Comparison of ENCODE assay signal across 23 cellular contexts in genomic region chr18:28198588-28198987, GRCh38. TPM values are rescaled to one million over a fixed set of nuclear protein-coding genes. Genes with fewer than 3 reads are reported as not detected.
DNase-seq lines count a peak whose midpoint lies in the region; ATAC-seq and TF ChIP-seq lines count a peak whose summit lies in the region.
"Had no signal": no experiment of that assay in that cellular context is flagged by ENCODE, and none has a peak within 500 bp of the region (broad histone marks: within the 10 kb centered on the region; RNA-seq: fewer than 3 reads in every experiment).

No MANE protein-coding gene starts in this region.

- no peak for ATAC-seq in PC-3
- no peak for ATAC-seq in stimulated activated memory B cell treated with anti-CD40 and anti-IgM and Interleukin-4, amounts not matched to agents 10 μg/mL and 1 μg/mL and 100 μg/mL, for 72 hours
- ATAC-seq: CD8-positive, alpha-beta T cell; GM12878; HCT116 had no signal

- TF ChIP-seq CTCF in dorsolateral prefrontal cortex (IDR thresholded peaks at IDR 0.05 in 54 of 56, conservative IDR thresholded peaks at IDR 0.05 in 2 of 56; ENCODE audit: low read depth in 1 of 56, partially characterized antibody in 56 of 56) (no peak), PC-3 (conservative IDR thresholded peaks at IDR 0.05; ENCODE audit: low read depth, low read length) (no peak)

- H3F3A ChIP-seq in PC-3 (ENCODE audit: low read length, unreplicated experiment) = no peaks in the 10 kb centered on the region

- POLR2A ChIA-PET in PC-3 (lab: Charles Lee; ENCODE audit: unreplicated experiment) = interaction anchor here (0.7 kb wide), 1 partner anchor 13 kb away, joined by 3 read pairs; no protein-coding TSS in a partner anchor

- H3K27ac Mint-ChIP-seq in stimulated activated memory B cell treated with anti-CD40 and anti-IgM and Interleukin-4, amounts not matched to agents 10 μg/mL and 1 μg/mL and 100 μg/mL, for 72 hours = no peak overlapping the region
- H3K27ac Mint-ChIP-seq: B cell; CD4-positive, CD25-positive, alpha-beta regulatory T cell; CD8-positive, alpha-beta T cell had no signal

- H3K9me2 ChIP-seq in PC-3 (replicated peaks; ENCODE audit: low read length) = no peaks in the 10 kb centered on the region

- intact Hi-C loops in dorsolateral prefrontal cortex (cut with DNase I) (no loop called here), PC-3 (cut with micrococcal nuclease) (no loop called here)

- no peak overlapping the region for H3K9ac ChIP-seq in PC-3 (ENCODE audit: low read length)
- H3K9ac ChIP-seq: BLaER1, GM23248 had no signal

- H3K9me3 ChIP-seq in PC-3 (ENCODE audit: low read length) = no peaks in the 10 kb centered on the region
- H3K9me3 ChIP-seq: BLaER1, Caco-2 had no signal

- no peak overlapping the region for H2AFZ ChIP-seq in PC-3 (ENCODE audit: low read length)
- H2AFZ ChIP-seq: GM23248 had no signal

- peaks cover 11% of the 10 kb centered on the region; the same call in 1 of the 2 replicates for H3K4me1 ChIP-seq in PC-3 (ENCODE audit: insufficient read depth, low read length)
- H3K4me1 ChIP-seq: Caco-2 had no signal

- H4K20me1 ChIP-seq in PC-3 (ENCODE audit: low read length) = no peaks in the 10 kb centered on the region
- H4K20me1 ChIP-seq: BLaER1 had no signal

- H3K4me3 Mint-ChIP-seq in stimulated activated memory B cell treated with anti-CD40 and anti-IgM and Interleukin-4, amounts not matched to agents 10 μg/mL and 1 μg/mL and 100 μg/mL, for 72 hours = no peak overlapping the region
- H3K4me3 Mint-ChIP-seq: B cell; CD4-positive, CD25-positive, alpha-beta regulatory T cell; CD8-positive, alpha-beta T cell had no signal

- peaks cover 3% of the 10 kb centered on the region for H3K9me3 Mint-ChIP-seq in stimulated activated memory B cell treated with anti-CD40 and anti-IgM and Interleukin-4, amounts not matched to agents 10 μg/mL and 1 μg/mL and 100 μg/mL, for 72 hours

- H3K36me3 ChIP-seq in PC-3 (ENCODE audit: low read depth, low read length) = no peaks in the 10 kb centered on the region
- H3K36me3 ChIP-seq: BLaER1 had no signal

- CTCF ChIA-PET in PC-3 (lab: Charles Lee) = no interaction called here

- no peaks in the 10 kb centered on the region for H3K27me3 Mint-ChIP-seq in stimulated activated memory B cell treated with anti-CD40 and anti-IgM and Interleukin-4, amounts not matched to agents 10 μg/mL and 1 μg/mL and 100 μg/mL, for 72 hours
- H3K27me3 Mint-ChIP-seq: B cell; CD4-positive, CD25-positive, alpha-beta regulatory T cell had no signal

- H3K79me2 ChIP-seq in PC-3 (ENCODE audit: low read length) = no peaks in the 10 kb centered on the region

- H3K4me3 ChIP-seq in dorsolateral prefrontal cortex = peak overlapping the region in 34 of 59 donors; percentile 4 to 46 (median 20)
- H3K4me3 ChIP-seq in PC-3 (ENCODE audit: low read length) = no peak overlapping the region
- H3K4me3 ChIP-seq: BLaER1, GM12878, GM23248 had no signal

- no peaks in the 10 kb centered on the region for H3K4me1 Mint-ChIP-seq in stimulated activated memory B cell treated with anti-CD40 and anti-IgM and Interleukin-4, amounts not matched to agents 10 μg/mL and 1 μg/mL and 100 μg/mL, for 72 hours
- H3K4me1 Mint-ChIP-seq: B cell; CD4-positive, CD25-positive, alpha-beta regulatory T cell had no signal

- no TSS peak for BruUV-seq in PC-3 (replicated peaks; lab: Mats Ljungman, UMichigan)

- no peak overlapping the region for H3K4me2 ChIP-seq in PC-3 (ENCODE audit: low read length)
- H3K4me2 ChIP-seq: BLaER1 had no signal

- H3K27ac ChIP-seq in dorsolateral prefrontal cortex (peak overlapping the region in 5 of 59 donors; percentile 3 to 15 (median 11)), PC-3 (ENCODE audit: low read length) (no peak overlapping the region)
- H3K27ac ChIP-seq: 22Rv1, BLaER1, C4-2B, GM23248 had no signal

- H3K27me3 ChIP-seq in dorsolateral prefrontal cortex (no peaks in the 10 kb centered on the region), PC-3 (ENCODE audit: low read length) (no peaks in the 10 kb centered on the region)
- H3K27me3 ChIP-seq: BLaER1 had no signal

- DNase-seq in NCI-H2107 treated with DMSO at 0.1 percent for 48 hours (lab: John Stamatoyannopoulos, UW; ENCODE audit: unreplicated experiment) (peak; percentile 14), NCI-H2107 (lab: John Stamatoyannopoulos, UW) (no peak), dorsolateral prefrontal cortex (no peak), midbrain (lab: John Stamatoyannopoulos, UW) (peak; percentile 21), pons (ENCODE audit: low spot score) (peak; percentile 67), DMS53 treated with DMSO at 0.1 percent for 48 hours (lab: John Stamatoyannopoulos, UW; ENCODE audit: unreplicated experiment) (no peak), PC-3 (no peak)
- DNase-seq: Caco-2; CD4-positive, CD25-positive, alpha-beta regulatory T cell; CD8-positive, alpha-beta T cell; DMS153; DMS79; EL; GDM1; GM23248; H7 had no signal

- H3K36me3 Mint-ChIP-seq in stimulated activated memory B cell treated with anti-CD40 and anti-IgM and Interleukin-4, amounts not matched to agents 10 μg/mL and 1 μg/mL and 100 μg/mL, for 72 hours = no peaks in the 10 kb centered on the region
- H3K36me3 Mint-ChIP-seq: CD4-positive, CD25-positive, alpha-beta regulatory T cell; CD8-positive, alpha-beta T cell had no signal

RNA-seq across cellular contexts. Expression of gene CDH2, which starts 21.7 kb away (rescaled TPM):
- total RNA-seq in dorsolateral prefrontal cortex (100 to 1,000 TPM in 8 of 120 experiments, 10 to 100 TPM in 112; 44.8 to 109 (median 82.2) TPM), PC-3 (2014; rRNA removed) (34.0 and 39.2 TPM in 2 replicates)
- total RNA-seq: B cell; CD4-positive, CD25-positive, alpha-beta regulatory T cell had no signal

Comparison
In these comparisons a context has a peak if more than half of its experiments do, and no peak if none do; other contexts are left out.
1. DNase-seq: peak in NCI-H2107 treated with DMSO at 0.1 percent for 48 hours (single experiment), midbrain (single experiment) and pons (single experiment); none in NCI-H2107 (single experiment), dorsolateral prefrontal cortex (0 of 10), DMS53 treated with DMSO at 0.1 percent for 48 hours (single experiment) and PC-3 (single experiment).